ENCODE assay signal across 1 cellular context in the genomic region with DNA sequence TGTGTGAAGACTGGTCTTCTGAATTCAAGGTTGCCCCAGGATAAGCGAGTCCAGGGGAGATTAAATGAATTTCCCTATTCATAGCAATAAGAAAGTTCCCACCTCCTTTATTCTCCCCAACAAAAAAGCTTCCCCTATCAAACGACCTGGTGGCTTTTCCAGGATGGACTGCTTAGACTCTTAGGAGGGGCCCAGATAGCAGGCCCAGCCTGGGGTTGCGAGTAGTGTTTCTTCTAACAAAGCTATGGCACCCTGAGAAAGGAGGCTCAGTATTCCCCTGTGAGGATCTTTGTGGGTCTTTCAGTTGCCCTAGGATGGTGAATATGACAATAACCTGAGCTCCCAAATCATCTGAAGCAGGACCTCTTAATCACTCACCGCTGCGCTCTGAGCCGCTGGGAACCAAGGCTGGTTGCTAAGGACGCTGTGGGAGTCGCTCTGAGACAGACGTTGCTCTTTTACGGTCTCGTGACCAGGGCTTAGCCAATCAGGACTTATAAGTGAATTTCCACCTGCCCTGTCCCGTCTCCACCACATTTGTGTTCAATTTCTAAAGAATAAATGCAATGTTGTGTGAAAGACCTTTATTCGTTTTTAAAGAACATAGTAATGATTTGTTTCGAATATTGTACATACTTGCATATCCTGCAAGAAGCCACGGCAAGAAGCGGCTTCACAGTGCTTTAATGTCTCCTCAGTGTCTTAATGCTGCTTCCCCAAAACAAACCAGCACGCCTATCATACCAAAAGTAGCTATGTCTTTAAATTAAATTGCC.
TF ChIP-seq lines count a peak whose summit lies in the region.

A gene (minus strand): TSS at position 423 of the 776 bp plus-strand sequence. CDS start 59,319 bp downstream, outside the sequence.

TF ChIP-seq in HepG2, 621 proteins besides CTCF, POLR2A, EP300 and RAD21:
- TF ChIP-seq, protein P1, sequence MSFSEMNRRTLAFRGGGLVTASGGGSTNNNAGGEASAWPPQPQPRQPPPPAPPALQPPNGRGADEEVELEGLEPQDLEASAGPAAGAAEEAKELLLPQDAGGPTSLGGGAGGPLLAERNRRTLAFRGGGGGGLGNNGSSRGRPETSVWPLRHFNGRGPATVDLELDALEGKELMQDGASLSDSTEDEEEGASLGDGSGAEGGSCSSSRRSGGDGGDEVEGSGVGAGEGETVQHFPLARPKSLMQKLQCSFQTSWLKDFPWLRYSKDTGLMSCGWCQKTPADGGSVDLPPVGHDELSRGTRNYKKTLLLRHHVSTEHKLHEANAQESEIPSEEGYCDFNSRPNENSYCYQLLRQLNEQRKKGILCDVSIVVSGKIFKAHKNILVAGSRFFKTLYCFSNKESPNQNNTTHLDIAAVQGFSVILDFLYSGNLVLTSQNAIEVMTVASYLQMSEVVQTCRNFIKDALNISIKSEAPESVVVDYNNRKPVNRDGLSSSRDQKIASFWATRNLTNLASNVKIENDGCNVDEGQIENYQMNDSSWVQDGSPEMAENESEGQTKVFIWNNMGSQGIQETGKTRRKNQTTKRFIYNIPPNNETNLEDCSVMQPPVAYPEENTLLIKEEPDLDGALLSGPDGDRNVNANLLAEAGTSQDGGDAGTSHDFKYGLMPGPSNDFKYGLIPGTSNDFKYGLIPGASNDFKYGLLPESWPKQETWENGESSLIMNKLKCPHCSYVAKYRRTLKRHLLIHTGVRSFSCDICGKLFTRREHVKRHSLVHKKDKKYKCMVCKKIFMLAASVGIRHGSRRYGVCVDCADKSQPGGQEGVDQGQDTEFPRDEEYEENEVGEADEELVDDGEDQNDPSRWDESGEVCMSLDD (CRISPR knock-in tag; IDR thresholded peaks at IDR 0.05; ENCODE audit: borderline replicate concordance) = no peak
- TF ChIP-seq HOXA3 (CRISPR knock-in tag; IDR thresholded peaks at IDR 0.05) (no peak), TBL1XR1 (IDR thresholded peaks at IDR 0.05; ENCODE audit: borderline replicate concordance, low read length, partially characterized antibody) (no peak), ZNF563 (CRISPR knock-in tag; IDR thresholded peaks at IDR 0.05) (no peak), ZNF883 (CRISPR knock-in tag; IDR thresholded peaks at IDR 0.05; ENCODE audit: not compliant biosample characterization) (no peak), AGO1 (IDR thresholded peaks at IDR 0.05; ENCODE audit: low read depth, low read length, poor library complexity, severe bottlenecking) (no peak), ZNF256 (CRISPR knock-in tag; conservative IDR thresholded peaks at IDR 0.05) (no peak), IRF2 (CRISPR knock-in tag; IDR thresholded peaks at IDR 0.05) (no peak), TMF1 (CRISPR knock-in tag; IDR thresholded peaks at IDR 0.05; ENCODE audit: low read depth) (no peak), ATF1 (CRISPR knock-in tag; IDR thresholded peaks at IDR 0.05) (peak; percentile 67; the same call in 1 of the 2 replicates), KAT8 (CRISPR knock-in tag; IDR thresholded peaks at IDR 0.05) (peak; percentile 24; the same call in 1 of the 2 replicates), NFYB (CRISPR knock-in tag; IDR thresholded peaks at IDR 0.05) (peak; percentile 58), HMGA1 (CRISPR knock-in tag; conservative IDR thresholded peaks at IDR 0.05) (no peak), ZMYM4 (CRISPR knock-in tag; IDR thresholded peaks at IDR 0.05) (peak; percentile 34; the same call in 1 of the 2 replicates), RFX1 (IDR thresholded peaks at IDR 0.05) (peak; percentile 66), TBX2 (CRISPR knock-in tag; IDR thresholded peaks at IDR 0.05; ENCODE audit: borderline replicate concordance) (no peak), CREB1 (IDR thresholded peaks at IDR 0.05) (no peak), CREB1 (CRISPR knock-in tag; IDR thresholded peaks at IDR 0.05) (peak; percentile 77), ZBTB8A (CRISPR knock-in tag; IDR thresholded peaks at IDR 0.05; ENCODE audit: borderline replicate concordance, low read depth) (no peak), CREM (IDR thresholded peaks at IDR 0.05) (peak; percentile 41; the same call in 1 of the 2 replicates), CREM (CRISPR knock-in tag; IDR thresholded peaks at IDR 0.05) (no peak), SAP130 (CRISPR knock-in tag; IDR thresholded peaks at IDR 0.05; ENCODE audit: low read depth) (peak; percentile 57), ZSCAN25 (CRISPR knock-in tag; IDR thresholded peaks at IDR 0.05) (no peak), KDM2A (CRISPR knock-in tag; IDR thresholded peaks at IDR 0.05; ENCODE audit: borderline replicate concordance, low read depth) (no peak), SIN3A (IDR thresholded peaks at IDR 0.05; ENCODE audit: borderline replicate concordance, low read depth, low read length) (0 out of 2 replicates have a peak, but pooled peaks have one; percentile 49), NFYC (CRISPR knock-in tag; IDR thresholded peaks at IDR 0.05) (peak; percentile 81), RFX3 (CRISPR knock-in tag; IDR thresholded peaks at IDR 0.05) (peak; percentile 83), POGZ (CRISPR knock-in tag; IDR thresholded peaks at IDR 0.05) (no peak), GATAD1 (CRISPR knock-in tag; IDR thresholded peaks at IDR 0.05) (peak; percentile 22; the same call in 1 of the 2 replicates), ZNF138 (CRISPR knock-in tag; IDR thresholded peaks at IDR 0.05; ENCODE audit: low read depth) (no peak), ZNF460 (CRISPR knock-in tag; IDR thresholded peaks at IDR 0.05; ENCODE audit: borderline replicate concordance) (no peak)
- TF ChIP-seq, protein P2, sequence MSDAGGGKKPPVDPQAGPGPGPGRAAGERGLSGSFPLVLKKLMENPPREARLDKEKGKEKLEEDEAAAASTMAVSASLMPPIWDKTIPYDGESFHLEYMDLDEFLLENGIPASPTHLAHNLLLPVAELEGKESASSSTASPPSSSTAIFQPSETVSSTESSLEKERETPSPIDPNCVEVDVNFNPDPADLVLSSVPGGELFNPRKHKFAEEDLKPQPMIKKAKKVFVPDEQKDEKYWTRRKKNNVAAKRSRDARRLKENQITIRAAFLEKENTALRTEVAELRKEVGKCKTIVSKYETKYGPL (CRISPR knock-in tag; IDR thresholded peaks at IDR 0.05) = no peak
- TF ChIP-seq, protein P3, sequence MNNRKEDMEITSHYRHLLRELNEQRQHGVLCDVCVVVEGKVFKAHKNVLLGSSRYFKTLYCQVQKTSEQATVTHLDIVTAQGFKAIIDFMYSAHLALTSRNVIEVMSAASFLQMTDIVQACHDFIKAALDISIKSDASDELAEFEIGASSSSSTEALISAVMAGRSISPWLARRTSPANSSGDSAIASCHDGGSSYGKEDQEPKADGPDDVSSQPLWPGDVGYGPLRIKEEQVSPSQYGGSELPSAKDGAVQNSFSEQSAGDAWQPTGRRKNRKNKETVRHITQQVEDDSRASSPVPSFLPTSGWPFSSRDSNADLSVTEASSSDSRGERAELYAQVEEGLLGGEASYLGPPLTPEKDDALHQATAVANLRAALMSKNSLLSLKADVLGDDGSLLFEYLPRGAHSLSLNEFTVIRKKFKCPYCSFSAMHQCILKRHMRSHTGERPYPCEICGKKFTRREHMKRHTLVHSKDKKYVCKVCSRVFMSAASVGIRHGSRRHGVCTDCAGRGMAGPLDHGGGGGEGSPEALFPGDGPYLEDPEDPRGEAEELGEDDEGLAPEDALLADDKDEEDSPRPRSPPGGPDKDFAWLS (CRISPR knock-in tag; IDR thresholded peaks at IDR 0.05; ENCODE audit: borderline replicate concordance) = no peak
- TF ChIP-seq, protein P4, sequence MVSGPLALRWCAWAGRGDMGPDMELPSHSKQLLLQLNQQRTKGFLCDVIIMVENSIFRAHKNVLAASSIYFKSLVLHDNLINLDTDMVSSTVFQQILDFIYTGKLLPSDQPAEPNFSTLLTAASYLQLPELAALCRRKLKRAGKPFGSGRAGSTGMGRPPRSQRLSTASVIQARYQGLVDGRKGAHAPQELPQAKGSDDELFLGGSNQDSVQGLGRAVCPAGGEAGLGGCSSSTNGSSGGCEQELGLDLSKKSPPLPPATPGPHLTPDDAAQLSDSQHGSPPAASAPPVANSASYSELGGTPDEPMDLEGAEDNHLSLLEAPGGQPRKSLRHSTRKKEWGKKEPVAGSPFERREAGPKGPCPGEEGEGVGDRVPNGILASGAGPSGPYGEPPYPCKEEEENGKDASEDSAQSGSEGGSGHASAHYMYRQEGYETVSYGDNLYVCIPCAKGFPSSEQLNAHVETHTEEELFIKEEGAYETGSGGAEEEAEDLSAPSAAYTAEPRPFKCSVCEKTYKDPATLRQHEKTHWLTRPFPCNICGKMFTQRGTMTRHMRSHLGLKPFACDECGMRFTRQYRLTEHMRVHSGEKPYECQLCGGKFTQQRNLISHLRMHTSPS (CRISPR knock-in tag; IDR thresholded peaks at IDR 0.05; ENCODE audit: low read depth) = no peak
- TF ChIP-seq, protein P5, sequence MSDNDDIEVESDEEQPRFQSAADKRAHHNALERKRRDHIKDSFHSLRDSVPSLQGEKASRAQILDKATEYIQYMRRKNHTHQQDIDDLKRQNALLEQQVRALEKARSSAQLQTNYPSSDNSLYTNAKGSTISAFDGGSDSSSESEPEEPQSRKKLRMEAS (IDR thresholded peaks at IDR 0.05) = no peak
- TF ChIP-seq, protein P6, sequence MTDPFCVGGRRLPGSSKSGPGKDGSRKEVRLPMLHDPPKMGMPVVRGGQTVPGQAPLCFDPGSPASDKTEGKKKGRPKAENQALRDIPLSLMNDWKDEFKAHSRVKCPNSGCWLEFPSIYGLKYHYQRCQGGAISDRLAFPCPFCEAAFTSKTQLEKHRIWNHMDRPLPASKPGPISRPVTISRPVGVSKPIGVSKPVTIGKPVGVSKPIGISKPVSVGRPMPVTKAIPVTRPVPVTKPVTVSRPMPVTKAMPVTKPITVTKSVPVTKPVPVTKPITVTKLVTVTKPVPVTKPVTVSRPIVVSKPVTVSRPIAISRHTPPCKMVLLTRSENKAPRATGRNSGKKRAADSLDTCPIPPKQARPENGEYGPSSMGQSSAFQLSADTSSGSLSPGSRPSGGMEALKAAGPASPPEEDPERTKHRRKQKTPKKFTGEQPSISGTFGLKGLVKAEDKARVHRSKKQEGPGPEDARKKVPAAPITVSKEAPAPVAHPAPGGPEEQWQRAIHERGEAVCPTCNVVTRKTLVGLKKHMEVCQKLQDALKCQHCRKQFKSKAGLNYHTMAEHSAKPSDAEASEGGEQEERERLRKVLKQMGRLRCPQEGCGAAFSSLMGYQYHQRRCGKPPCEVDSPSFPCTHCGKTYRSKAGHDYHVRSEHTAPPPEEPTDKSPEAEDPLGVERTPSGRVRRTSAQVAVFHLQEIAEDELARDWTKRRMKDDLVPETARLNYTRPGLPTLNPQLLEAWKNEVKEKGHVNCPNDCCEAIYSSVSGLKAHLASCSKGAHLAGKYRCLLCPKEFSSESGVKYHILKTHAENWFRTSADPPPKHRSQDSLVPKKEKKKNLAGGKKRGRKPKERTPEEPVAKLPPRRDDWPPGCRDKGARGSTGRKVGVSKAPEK (CRISPR knock-in tag; IDR thresholded peaks at IDR 0.05; ENCODE audit: borderline replicate concordance) = no peak
- TF ChIP-seq, protein P7, sequence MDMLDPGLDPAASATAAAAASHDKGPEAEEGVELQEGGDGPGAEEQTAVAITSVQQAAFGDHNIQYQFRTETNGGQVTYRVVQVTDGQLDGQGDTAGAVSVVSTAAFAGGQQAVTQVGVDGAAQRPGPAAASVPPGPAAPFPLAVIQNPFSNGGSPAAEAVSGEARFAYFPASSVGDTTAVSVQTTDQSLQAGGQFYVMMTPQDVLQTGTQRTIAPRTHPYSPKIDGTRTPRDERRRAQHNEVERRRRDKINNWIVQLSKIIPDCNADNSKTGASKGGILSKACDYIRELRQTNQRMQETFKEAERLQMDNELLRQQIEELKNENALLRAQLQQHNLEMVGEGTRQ (IDR thresholded peaks at IDR 0.05; ENCODE audit: low read depth, low read length) = peak; percentile 74
- TF ChIP-seq, protein P7 (CRISPR knock-in tag; IDR thresholded peaks at IDR 0.05; ENCODE audit: borderline replicate concordance) = peak; percentile 78; the same call in 1 of the 2 replicates
- TF ChIP-seq, protein P8, sequence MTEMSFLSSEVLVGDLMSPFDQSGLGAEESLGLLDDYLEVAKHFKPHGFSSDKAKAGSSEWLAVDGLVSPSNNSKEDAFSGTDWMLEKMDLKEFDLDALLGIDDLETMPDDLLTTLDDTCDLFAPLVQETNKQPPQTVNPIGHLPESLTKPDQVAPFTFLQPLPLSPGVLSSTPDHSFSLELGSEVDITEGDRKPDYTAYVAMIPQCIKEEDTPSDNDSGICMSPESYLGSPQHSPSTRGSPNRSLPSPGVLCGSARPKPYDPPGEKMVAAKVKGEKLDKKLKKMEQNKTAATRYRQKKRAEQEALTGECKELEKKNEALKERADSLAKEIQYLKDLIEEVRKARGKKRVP (CRISPR knock-in tag; IDR thresholded peaks at IDR 0.05) = no peak
TF ChIP-seq in HepG2: peak in this region for 13.
